Comparison of ENCODE assay signal across 19 cellular contexts in genomic region chr11:95459268-95460040, GRCh38.
DNase-seq lines count a peak whose midpoint lies in the region; ATAC-seq, FAIRE-seq and TF ChIP-seq lines count a peak whose summit lies in the region.
"Had no signal": no experiment of that assay in that cellular context is flagged by ENCODE, and none has a peak within 500 bp of the region (broad histone marks: within the 10 kb centered on the region; RNA-seq: fewer than 3 reads in every experiment).

No MANE protein-coding gene starts in this region.

- TF ChIP-seq CTCF in breast epithelium (IDR thresholded peaks at IDR 0.05) (no peak), upper lobe of right lung (IDR thresholded peaks at IDR 0.05) (no peak), transverse colon (IDR thresholded peaks at IDR 0.05) (no peak)

- DNase-seq in DMS153 treated with DMSO at 0.1 percent for 48 hours (lab: John Stamatoyannopoulos, UW; ENCODE audit: unreplicated experiment) (peak; percentile 15), DMS153 (lab: John Stamatoyannopoulos, UW) (no peak), breast epithelium (ENCODE audit: low spot score in 2 of 2) (no peak), upper lobe of right lung (no peak), NCI-H524 treated with DMSO at 0.1 percent for 48 hours (lab: John Stamatoyannopoulos, UW) (no peak), transverse colon (no peak), DMS53 (lab: John Stamatoyannopoulos, UW) (no peak)
- DNase-seq: activated naive CD8-positive, alpha-beta T cell treated with anti-CD3 and anti-CD28 coated beads, Interleukin-2, amount 10 ng/mL, durations not matched to agents 7 days and 5 days; dorsolateral prefrontal cortex; midbrain; NCI-H146; stimulated activated naive CD8-positive, alpha-beta T cell treated with anti-CD3 and anti-CD28 coated beads, Interleukin-15, amount 100 ng/mL, for 72 hours; T-helper 17 cell had no signal

- 65 to 81% methylated on average over 2 to 7 of the region's 7 CpGs for WGBS in transverse colon (ENCODE audit: low coverage in 1 of 2), 2 donors

- TF ChIP-seq EP300 in transverse colon (IDR thresholded peaks at IDR 0.05; ENCODE audit: low read depth): no peak

- TF ChIP-seq POLR2A in breast epithelium (IDR thresholded peaks at IDR 0.05) (no peak), transverse colon (IDR thresholded peaks at IDR 0.05) (no peak)

- H3K36me3 ChIP-seq in breast epithelium (no peaks in the 10 kb centered on the region), upper lobe of right lung (no peaks in the 10 kb centered on the region), transverse colon (no peaks in the 10 kb centered on the region)

- H3K27me3 ChIP-seq in breast epithelium: no peaks in the 10 kb centered on the region
- no peaks in the 10 kb centered on the region for H3K27me3 ChIP-seq in upper lobe of right lung
- H3K27me3 ChIP-seq in transverse colon: no peaks in the 10 kb centered on the region
- H3K27me3 ChIP-seq: dorsolateral prefrontal cortex had no signal

- no peak overlapping the region for H3K4me3 ChIP-seq in breast epithelium
- no peak overlapping the region for H3K4me3 ChIP-seq in upper lobe of right lung
- H3K4me3 ChIP-seq in transverse colon: no peak overlapping the region
- H3K4me3 ChIP-seq: dorsolateral prefrontal cortex, GM12878 had no signal

- peak; percentile 66 for ATAC-seq in upper lobe of right lung
- ATAC-seq: GM12878; stimulated activated naive CD8-positive, alpha-beta T cell treated with anti-CD3 and anti-CD28 coated beads, Interleukin-15, amount 100 ng/mL, for 72 hours; T-helper 17 cell had no signal

- in situ Hi-C loops in transverse colon (cut with MboI; ENCODE audit: low pct_ligation_motif_present in 1 of 4, low pct_unique_long_range_greater_than_20kb in 1 of 4, low sequenced_read_pairs in 3 of 4): no loop called here

- FAIRE-seq in islet of Langerhans (lab: Jason Lieb, UNC): peak; percentile 61
- FAIRE-seq: D721Med, GM12878, GM19239, H54 had no signal

- intact Hi-C loops in breast epithelium (cut with DNase I; ENCODE audit: low total_unique reads) (no loop called here), upper lobe of right lung (cut with DNase I) (no loop called here), transverse colon (cut with DNase I; ENCODE audit: low total_unique reads) (no loop called here)

- H3K9me3 ChIP-seq in breast epithelium: no peaks in the 10 kb centered on the region
- H3K9me3 ChIP-seq in upper lobe of right lung: no peaks in the 10 kb centered on the region
- no peaks in the 10 kb centered on the region for H3K9me3 ChIP-seq in transverse colon

- H3K27ac ChIP-seq in breast epithelium (peak overlapping the region; percentile 10 to 81), upper lobe of right lung (no peak overlapping the region), transverse colon (no peak overlapping the region)
- H3K27ac ChIP-seq: 22Rv1 had no signal

- peaks cover 0 to 3% of the 10 kb centered on the region in 2 donors for H3K4me1 ChIP-seq in breast epithelium
- H3K4me1 ChIP-seq in upper lobe of right lung: peaks cover 9% of the 10 kb centered on the region
- H3K4me1 ChIP-seq in transverse colon: no peaks in the 10 kb centered on the region

Comparison
In these comparisons a context has a peak if more than half of its experiments do, and no peak if none do; other contexts are left out.
1. H3K27ac ChIP-seq: peak in breast epithelium (2 of 2); none in upper lobe of right lung (single experiment) and transverse colon (0 of 4).